ENCODE assay signal across 8 cellular contexts in the genomic region with DNA sequence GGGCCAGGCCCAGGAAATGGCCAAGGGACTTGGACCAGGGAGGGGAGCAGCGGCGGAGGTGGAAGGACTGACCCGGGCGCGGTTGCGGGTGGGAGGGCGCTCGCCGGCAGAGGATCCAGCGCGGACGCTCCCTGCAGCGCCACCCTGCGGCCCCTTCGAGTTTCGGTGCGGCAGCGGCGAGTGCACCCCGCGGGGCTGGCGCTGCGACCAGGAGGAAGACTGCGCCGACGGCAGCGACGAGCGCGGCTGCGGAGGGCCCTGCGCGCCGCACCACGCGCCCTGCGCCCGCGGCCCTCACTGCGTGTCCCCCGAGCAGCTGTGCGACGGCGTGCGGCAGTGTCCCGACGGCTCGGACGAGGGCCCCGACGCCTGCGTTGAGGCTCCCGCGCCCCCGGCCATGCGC. TPM values are rescaled to one million over a fixed set of nuclear protein-coding genes. Genes with fewer than 3 reads are reported as not detected.
DNase-seq lines count a peak whose midpoint lies in the region; ATAC-seq lines count a peak whose summit lies in the region.

No MANE protein-coding gene starts in this region.

- H3K4me3 Mint-ChIP-seq in activated CD4-positive, alpha-beta T cell treated with anti-CD3 and anti-CD28 coated beads for 36 hours: no peak overlapping the region
- H3K4me3 Mint-ChIP-seq in activated naive CD4-positive, alpha-beta T cell treated with anti-CD3 and anti-CD28 coated beads, Interleukin-2, amount 10 ng/mL, durations not matched to agents 7 days and 5 days: no peak overlapping the region

- H3K27ac ChIP-seq in iPS DF 6.9 (ENCODE audit: low read length): no peak overlapping the region

- no peaks in the 10 kb centered on the region for H3K9me3 ChIP-seq in iPS DF 6.9 (ENCODE audit: control insufficient read depth, insufficient read depth, low read length)

- peaks cover 12% of the 10 kb centered on the region for H3K27me3 Mint-ChIP-seq in activated CD4-positive, alpha-beta T cell treated with anti-CD3 and anti-CD28 coated beads for 36 hours
- H3K27me3 Mint-ChIP-seq in activated naive CD4-positive, alpha-beta T cell treated with anti-CD3 and anti-CD28 coated beads, Interleukin-2, amount 10 ng/mL, durations not matched to agents 7 days and 5 days: peaks cover 68% of the 10 kb centered on the region

- no peaks in the 10 kb centered on the region for H3K4me1 Mint-ChIP-seq in activated CD4-positive, alpha-beta T cell treated with anti-CD3 and anti-CD28 coated beads for 36 hours
- peaks cover 2% of the 10 kb centered on the region for H3K4me1 Mint-ChIP-seq in activated naive CD4-positive, alpha-beta T cell treated with anti-CD3 and anti-CD28 coated beads, Interleukin-2, amount 10 ng/mL, durations not matched to agents 7 days and 5 days

- no peaks in the 10 kb centered on the region for H3K9me3 Mint-ChIP-seq in activated CD4-positive, alpha-beta T cell treated with anti-CD3 and anti-CD28 coated beads for 36 hours (ENCODE audit: low read depth)
- no peaks in the 10 kb centered on the region for H3K9me3 Mint-ChIP-seq in activated naive CD4-positive, alpha-beta T cell treated with anti-CD3 and anti-CD28 coated beads, Interleukin-2, amount 10 ng/mL, durations not matched to agents 7 days and 5 days

- H3K36me3 Mint-ChIP-seq in activated CD4-positive, alpha-beta T cell treated with anti-CD3 and anti-CD28 coated beads for 36 hours (ENCODE audit: low read depth): no peaks in the 10 kb centered on the region
- H3K36me3 Mint-ChIP-seq in activated naive CD4-positive, alpha-beta T cell treated with anti-CD3 and anti-CD28 coated beads, Interleukin-2, amount 10 ng/mL, durations not matched to agents 7 days and 5 days: no peaks in the 10 kb centered on the region

- H3K27me3 ChIP-seq in iPS DF 6.9 (ENCODE audit: control insufficient read depth, insufficient read depth, low read length): peaks cover 15% of the 10 kb centered on the region; the same call in 1 of the 2 replicates

- no CpG with 5 or more reads among the region's 56 CpGs for WGBS in iPS DF 6.9 (ENCODE audit: insufficient coverage, insufficient read length)

- H3K4me3 ChIP-seq in iPS DF 6.9 (ENCODE audit: low read length): peak overlapping the region; percentile 46; the same call in 1 of the 2 replicates

- peak; percentile 78 for DNase-seq in activated CD4-positive, alpha-beta T cell treated with anti-CD3 and anti-CD28 coated beads for 36 hours
- DNase-seq in activated CD4-positive, alpha-beta T cell treated with anti-CD3 and anti-CD28 coated beads for 1 hour: no peak
- DNase-seq in activated naive CD4-positive, alpha-beta T cell treated with anti-CD3 and anti-CD28 coated beads, Interleukin-2, amount 10 ng/mL, durations not matched to agents 7 days and 5 days: peak; percentile 63
- DNase-seq in iPS DF 6.9 (ENCODE audit: low read depth, low spot score) (no peak), NCI-H1092 treated with DMSO at 0.1 percent for 48 hours (lab: John Stamatoyannopoulos, UW) (no peak), NCI-H1436 (lab: John Stamatoyannopoulos, UW) (no peak)
- peak; percentile 40 for DNase-seq in stimulated activated CD8-positive, alpha-beta memory T cell treated with anti-CD3 and anti-CD28 coated beads, Interleukin-2, amount 100 ng/mL, for 48 hours (ENCODE audit: low read depth in 2 of 2)

- no peaks in the 10 kb centered on the region for H3K36me3 ChIP-seq in iPS DF 6.9 (ENCODE audit: control insufficient read depth, insufficient read depth, low read length)

- ATAC-seq in activated CD4-positive, alpha-beta T cell treated with anti-CD3 and anti-CD28 coated beads for 36 hours: peak; percentile 77
- ATAC-seq in GM19395 (IDR thresholded peaks at IDR 0.05; ENCODE audit: unreplicated experiment): no peak

- no peak overlapping the region for H3K27ac Mint-ChIP-seq in activated CD4-positive, alpha-beta T cell treated with anti-CD3 and anti-CD28 coated beads for 36 hours
- H3K27ac Mint-ChIP-seq in activated naive CD4-positive, alpha-beta T cell treated with anti-CD3 and anti-CD28 coated beads, Interleukin-2, amount 10 ng/mL, durations not matched to agents 7 days and 5 days: no peak overlapping the region

- POLR2A ChIA-PET in activated CD4-positive, alpha-beta T cell treated with anti-CD3 and anti-CD28 coated beads for 36 hours (lab: Charles Lee): no interaction called here

- CTCF ChIA-PET in activated CD4-positive, alpha-beta T cell treated with anti-CD3 and anti-CD28 coated beads for 36 hours (lab: Charles Lee): interaction anchor here (1.0 kb wide), 1 partner anchor 16 kb away, joined by 3 read pairs; a partner anchor contains a TSS
- CTCF ChIA-PET in activated naive CD4-positive, alpha-beta T cell treated with anti-CD3 and anti-CD28 coated beads, Interleukin-2, amount 10 ng/mL, durations not matched to agents 7 days and 5 days (lab: Charles Lee): interaction anchor here (0.8 to 5.2 kb wide), 5 partner anchors 9 to 128 kb away, joined by 3 to 36 read pairs (median 3); no protein-coding TSS in a partner anchor

- H3K4me1 ChIP-seq in iPS DF 6.9 (ENCODE audit: control insufficient read depth, insufficient read depth, low read length): peaks cover 3% of the 10 kb centered on the region; the same call in 1 of the 2 replicates

- intact Hi-C loops in activated CD4-positive, alpha-beta T cell treated with anti-CD3 and anti-CD28 coated beads for 36 hours (cut with DNase I, micrococcal nuclease): loop anchor here in 1 of 2 experiments (10.0 kb wide), 1 partner anchor 115 kb away; no protein-coding TSS in a partner anchor

RNA-seq across cellular contexts. Expression of a gene that starts 16.8 kb away (rescaled TPM):
- total RNA-seq in activated CD4-positive, alpha-beta T cell treated with anti-CD3 and anti-CD28 coated beads for 36 hours: under 1 TPM; 0.23 to 0.25 TPM

RNA-seq across cellular contexts. Expression of a gene that starts 48.0 kb away (rescaled TPM):
- total RNA-seq in activated CD4-positive, alpha-beta T cell treated with anti-CD3 and anti-CD28 coated beads for 36 hours: 10 to 100 TPM; 17.6 to 18.3 TPM

Comparison
In these comparisons a context has a peak if more than half of its experiments do, and no peak if none do; other contexts are left out.
1. DNase-seq: peak in activated CD4-positive, alpha-beta T cell treated with anti-CD3 and anti-CD28 coated beads for 36 hours (single experiment), activated naive CD4-positive, alpha-beta T cell treated with anti-CD3 and anti-CD28 coated beads, Interleukin-2, amount 10 ng/mL, durations not matched to agents 7 days and 5 days (single experiment) and stimulated activated CD8-positive, alpha-beta memory T cell treated with anti-CD3 and anti-CD28 coated beads, Interleukin-2, amount 100 ng/mL, for 48 hours (2 of 2); none in activated CD4-positive, alpha-beta T cell treated with anti-CD3 and anti-CD28 coated beads for 1 hour (single experiment), iPS DF 6.9 (single experiment), NCI-H1092 treated with DMSO at 0.1 percent for 48 hours (single experiment) and NCI-H1436 (single experiment).